ENCODE assay signal across 9 cellular contexts in the genomic region with DNA sequence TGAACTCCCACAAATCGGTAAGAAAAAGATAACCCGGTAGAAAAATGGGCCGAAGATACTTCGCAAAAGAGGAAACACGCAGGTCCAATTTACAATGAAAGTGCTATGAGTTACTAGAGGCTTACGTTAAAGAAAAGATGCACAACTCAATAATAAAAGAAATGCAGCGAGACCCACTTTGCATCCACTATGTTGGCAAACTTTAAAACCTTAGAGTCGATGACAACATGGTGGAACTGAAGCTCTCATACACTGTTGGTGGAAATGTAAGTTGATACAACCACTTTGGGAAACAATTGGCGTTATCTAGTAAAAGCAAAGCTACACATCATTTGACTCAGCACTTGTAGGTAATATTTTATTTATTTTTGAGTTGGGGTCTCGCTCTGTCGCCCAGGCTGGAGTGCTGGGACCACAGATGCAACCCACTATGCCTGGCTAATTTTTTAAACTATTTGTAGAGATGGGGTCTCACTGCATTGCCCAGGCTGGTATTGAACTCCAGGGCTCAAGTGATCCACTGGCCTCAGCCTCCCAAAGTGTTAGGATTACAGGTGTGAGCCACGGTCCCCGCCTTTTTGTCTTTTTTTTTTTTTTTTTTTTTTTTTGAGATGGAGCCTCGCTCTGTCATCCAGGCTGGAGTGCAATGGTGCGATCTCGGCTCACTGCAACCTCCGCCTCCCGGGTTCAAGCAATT. TPM values are rescaled to one million over a fixed set of nuclear protein-coding genes. Genes with fewer than 3 reads are reported as not detected.
DNase-seq lines count a peak whose midpoint lies in the region; ATAC-seq and TF ChIP-seq lines count a peak whose summit lies in the region.
"Had no signal": no experiment of that assay in that cellular context is flagged by ENCODE, and none has a peak within 500 bp of the region (broad histone marks: within the 10 kb centered on the region; RNA-seq: fewer than 3 reads in every experiment).

No MANE protein-coding gene starts in this region.

- H3K9ac ChIP-seq in SK-N-SH (peak overlapping the region; percentile 93), iPS-20b (ENCODE audit: low read depth, low read length) (peak overlapping the region; percentile 96), subcutaneous abdominal adipose tissue (ENCODE audit: low read length in 5 of 5) (peak overlapping the region in 4 of 5 donors; percentile 88 to 99 (median 90))

- H3K4me3 Mint-ChIP-seq in activated T-helper 1 cell treated with anti-CD3 and anti-CD28 coated beads, Interleukin-12 subunit alpha, Interleukin-12 subunit beta, Interleukin-2, Interleukin-4 antibody, amounts not matched to agents 30 ng/mL and 10 ng/mL and 1 ng/mL, durations not matched to agents 14 hours and 24 hours and 36 hours, result peak overlapping the region; percentile 93

- peak overlapping the region; percentile 100 for H2AFZ ChIP-seq in SK-N-SH (ENCODE audit: low read depth)

- TF ChIP-seq RAD21 in SK-N-SH (IDR thresholded peaks at IDR 0.05; ENCODE audit: low read length), result no peak

- H3K27ac Mint-ChIP-seq in activated T-helper 1 cell treated with anti-CD3 and anti-CD28 coated beads, Interleukin-12 subunit alpha, Interleukin-12 subunit beta, Interleukin-2, Interleukin-4 antibody, amounts not matched to agents 30 ng/mL and 10 ng/mL and 1 ng/mL, durations not matched to agents 14 hours and 24 hours and 36 hours, result peak overlapping the region; percentile 96

- TF ChIP-seq CTCF in SK-N-SH (IDR thresholded peaks at IDR 0.05), result no peak

- H3K27me3 ChIP-seq in SK-N-SH (ENCODE audit: insufficient read depth) (no peaks in the 10 kb centered on the region), iPS-20b (ENCODE audit: insufficient read depth, low read length) (no peaks in the 10 kb centered on the region), subcutaneous abdominal adipose tissue (ENCODE audit: control insufficient read depth in 5 of 5, insufficient read depth in 4 of 5, low read length in 5 of 5) (no peaks in the 10 kb centered on the region)

- H3K9me3 Mint-ChIP-seq in activated T-helper 1 cell treated with anti-CD3 and anti-CD28 coated beads, Interleukin-12 subunit alpha, Interleukin-12 subunit beta, Interleukin-2, Interleukin-4 antibody, amounts not matched to agents 30 ng/mL and 10 ng/mL and 1 ng/mL, durations not matched to agents 14 hours and 24 hours and 36 hours, result no peaks in the 10 kb centered on the region

- H3K27me3 Mint-ChIP-seq in activated T-helper 1 cell treated with anti-CD3 and anti-CD28 coated beads, Interleukin-12 subunit alpha, Interleukin-12 subunit beta, Interleukin-2, Interleukin-4 antibody, amounts not matched to agents 30 ng/mL and 10 ng/mL and 1 ng/mL, durations not matched to agents 14 hours and 24 hours and 36 hours (ENCODE audit: insufficient read depth), result peaks cover 2% of the 10 kb centered on the region

- H3K4me1 ChIP-seq in SK-N-SH (ENCODE audit: control insufficient read depth in 1 of 2, insufficient read depth in 2 of 2, low read depth in 1 of 2, low read length in 1 of 2) (peaks cover 4 to 9% of the 10 kb centered on the region in 2 experiments; a peak in 3 of 4 replicates), iPS-20b (ENCODE audit: insufficient read depth, low read length) (peaks cover 6% of the 10 kb centered on the region), subcutaneous abdominal adipose tissue (ENCODE audit: control insufficient read depth in 5 of 5, insufficient read depth in 5 of 5, low read length in 5 of 5) (peaks cover 7 to 23% (median 20%) of the 10 kb centered on the region in 5 donors)

- ATAC-seq in SK-N-SH treated with all-trans-retinoic acid at 6 μM for 48 hours, result no peak

- no peaks in the 10 kb centered on the region for H4K20me1 ChIP-seq in SK-N-SH (ENCODE audit: insufficient read depth)

- DNase-seq in SK-N-SH (no peak), HK-2 (ENCODE audit: unreplicated experiment) (no peak), NCI-H1105 (lab: John Stamatoyannopoulos, UW) (no peak), amygdala (lab: John Stamatoyannopoulos, UW) (no peak)
- DNase-seq in activated T-helper 1 cell treated with anti-CD3 and anti-CD28 coated beads, Interleukin-12 subunit alpha, Interleukin-12 subunit beta, Interleukin-2, Interleukin-4 antibody, amounts not matched to agents 30 ng/mL and 10 ng/mL and 1 ng/mL, durations not matched to agents 14 hours and 24 hours and 36 hours (ENCODE audit: low spot score), result no peak

- H3K9me3 ChIP-seq in SK-N-SH (no peaks in the 10 kb centered on the region), iPS-20b (ENCODE audit: insufficient read depth, low read depth, low read length) (no peaks in the 10 kb centered on the region), subcutaneous abdominal adipose tissue (ENCODE audit: control insufficient read depth in 5 of 5, low read length in 5 of 5) (no peaks in the 10 kb centered on the region)

- H3K79me2 ChIP-seq in SK-N-SH (ENCODE audit: insufficient read depth), result peaks cover 28% of the 10 kb centered on the region

- peak overlapping the region; percentile 92 for H3K4me2 ChIP-seq in SK-N-SH

- no peaks in the 10 kb centered on the region for H3K9me2 ChIP-seq in SK-N-SH

- H3K36me3 ChIP-seq in SK-N-SH (replicated peaks in 1 of 2; ENCODE audit: control insufficient read depth in 1 of 2, insufficient read depth in 2 of 2, low read length in 1 of 2) (peaks cover 9 to 10% of the 10 kb centered on the region in 2 experiments), iPS-20b (ENCODE audit: insufficient read depth, low read depth, low read length) (peaks cover 11% of the 10 kb centered on the region), subcutaneous abdominal adipose tissue (ENCODE audit: control insufficient read depth in 5 of 5, insufficient read depth in 5 of 5, low read length in 5 of 5) (peaks cover 0 to 18% (median 11%) of the 10 kb centered on the region in 5 donors)

- no peaks in the 10 kb centered on the region for H3F3A ChIP-seq in SK-N-SH (replicated peaks; ENCODE audit: insufficient read depth)

- intact Hi-C loops in activated T-helper 1 cell treated with anti-CD3 and anti-CD28 coated beads, Interleukin-12 subunit alpha, Interleukin-12 subunit beta, Interleukin-2, Interleukin-4 antibody, amounts not matched to agents 30 ng/mL and 10 ng/mL and 1 ng/mL, durations not matched to agents 14 hours and 24 hours and 36 hours (cut with micrococcal nuclease), result loop anchor here (1.0 to 5.0 kb wide), 3 partner anchors 11 to 594 kb away; partner anchors contain the start of genes GPN2, NUDC and UBXN11

- no peak for TF ChIP-seq EP300 in SK-N-SH (IDR thresholded peaks at IDR 0.05; ENCODE audit: borderline replicate concordance in 1 of 2, low read depth in 1 of 2, low read length in 1 of 2)

- H3K27ac ChIP-seq in SK-N-SH (ENCODE audit: low read depth in 2 of 2, low read length in 1 of 2), result peak overlapping the region; percentile 68 to 80; a peak in 3 of 4 replicates
- H3K27ac ChIP-seq in iPS-20b (ENCODE audit: low read length), result peak overlapping the region; percentile 74
- H3K27ac ChIP-seq in subcutaneous abdominal adipose tissue (ENCODE audit: low read depth, low read length), result peak overlapping the region; percentile 82

- H3K4me1 Mint-ChIP-seq in activated T-helper 1 cell treated with anti-CD3 and anti-CD28 coated beads, Interleukin-12 subunit alpha, Interleukin-12 subunit beta, Interleukin-2, Interleukin-4 antibody, amounts not matched to agents 30 ng/mL and 10 ng/mL and 1 ng/mL, durations not matched to agents 14 hours and 24 hours and 36 hours (ENCODE audit: low read depth), result peaks cover 27% of the 10 kb centered on the region

- CTCF ChIA-PET in SK-N-SH (lab: Yijun Ruan, JAX), result interaction anchor here (0.6 to 2.3 kb wide), 6 partner anchors 12 to 97 kb away, joined by 3 to 7 read pairs (median 3); partner anchors contain the start of genes GPN2 and ZDHHC18

- peaks cover 5% of the 10 kb centered on the region for H3K36me3 Mint-ChIP-seq in activated T-helper 1 cell treated with anti-CD3 and anti-CD28 coated beads, Interleukin-12 subunit alpha, Interleukin-12 subunit beta, Interleukin-2, Interleukin-4 antibody, amounts not matched to agents 30 ng/mL and 10 ng/mL and 1 ng/mL, durations not matched to agents 14 hours and 24 hours and 36 hours (ENCODE audit: low read depth)

- POLR2A ChIA-PET in SK-N-SH (lab: Yijun Ruan, JAX), result interaction anchor here (0.6 to 1.8 kb wide), 6 partner anchors 10 to 401 kb away, joined by 3 to 17 read pairs (median 6); partner anchors contain the start of genes GPN2 and NUDC

- H3K4me3 ChIP-seq in SK-N-SH (ENCODE audit: low read depth in 2 of 2, low read length in 1 of 2), result peak overlapping the region; percentile 84 to 97
- H3K4me3 ChIP-seq in iPS-20b (ENCODE audit: low read length), result peak overlapping the region; percentile 93
- H3K4me3 ChIP-seq in subcutaneous abdominal adipose tissue (ENCODE audit: low read depth in 1 of 5, low read length in 5 of 5), result peak overlapping the region; percentile 79 to 98 (median 86)

- WGBS in SK-N-SH (ENCODE audit: low lambda C conversion rate), result 64% methylated on average over 18 of the region's 18 CpGs

RNA-seq across cellular contexts. Expression of gene GPATCH3, which starts 0.7 kb away (rescaled TPM):
- 9.1 and 11.1 TPM in 2 replicates for polyA plus RNA-seq in SK-N-SH (2012; rRNA removed)
- 6.8 and 7.1 TPM in 2 replicates for polyA plus RNA-seq in SK-N-SH (2012; cell fraction: cytosol; rRNA removed)
- polyA plus RNA-seq in SK-N-SH (2012; cell fraction: nucleus; rRNA removed), result 19.0 and 21.5 TPM in 2 replicates
- 15.6 and 15.7 TPM in 2 replicates for total RNA-seq in activated T-helper 1 cell treated with anti-CD3 and anti-CD28 coated beads, Interleukin-12 subunit alpha, Interleukin-12 subunit beta, Interleukin-2, Interleukin-4 antibody, amounts not matched to agents 30 ng/mL and 10 ng/mL and 1 ng/mL, durations not matched to agents 14 hours and 24 hours and 36 hours

RNA-seq across cellular contexts. Expression of gene GPN2, which starts 10.9 kb away (rescaled TPM):
- polyA plus RNA-seq in SK-N-SH (2012; rRNA removed), result 20.6 and 24.0 TPM in 2 replicates
- polyA plus RNA-seq in SK-N-SH (2012; cell fraction: cytosol; rRNA removed), result 12.4 and 12.8 TPM in 2 replicates
- 52.1 and 56.1 TPM in 2 replicates for polyA plus RNA-seq in SK-N-SH (2012; cell fraction: nucleus; rRNA removed)
- total RNA-seq in activated T-helper 1 cell treated with anti-CD3 and anti-CD28 coated beads, Interleukin-12 subunit alpha, Interleukin-12 subunit beta, Interleukin-2, Interleukin-4 antibody, amounts not matched to agents 30 ng/mL and 10 ng/mL and 1 ng/mL, durations not matched to agents 14 hours and 24 hours and 36 hours, result 46.4 and 51.9 TPM in 2 replicates

RNA-seq across cellular contexts. Expression of gene NR0B2, which starts 12.8 kb away (rescaled TPM):
- polyA plus RNA-seq in SK-N-SH (2012; rRNA removed), result not detected in 2 replicates
- 0.03 TPM in 1 of 2 replicates, not detected in the other for polyA plus RNA-seq in SK-N-SH (2012; cell fraction: cytosol; rRNA removed)
- 0.06 and 0.09 TPM in 2 replicates for polyA plus RNA-seq in SK-N-SH (2012; cell fraction: nucleus; rRNA removed)
- not detected in 2 replicates for total RNA-seq in activated T-helper 1 cell treated with anti-CD3 and anti-CD28 coated beads, Interleukin-12 subunit alpha, Interleukin-12 subunit beta, Interleukin-2, Interleukin-4 antibody, amounts not matched to agents 30 ng/mL and 10 ng/mL and 1 ng/mL, durations not matched to agents 14 hours and 24 hours and 36 hours
- total RNA-seq: myocyte had no signal

RNA-seq across cellular contexts. Expression of gene NUDC, which starts 20.6 kb away (rescaled TPM):
- 96.2 and 153 TPM in 2 replicates for polyA plus RNA-seq in SK-N-SH (2012; rRNA removed)
- 144 and 146 TPM in 2 replicates for polyA plus RNA-seq in SK-N-SH (2012; cell fraction: cytosol; rRNA removed)
- polyA plus RNA-seq in SK-N-SH (2012; cell fraction: nucleus; rRNA removed), result 71.1 and 79.5 TPM in 2 replicates
- 151 and 152 TPM in 2 replicates for total RNA-seq in activated T-helper 1 cell treated with anti-CD3 and anti-CD28 coated beads, Interleukin-12 subunit alpha, Interleukin-12 subunit beta, Interleukin-2, Interleukin-4 antibody, amounts not matched to agents 30 ng/mL and 10 ng/mL and 1 ng/mL, durations not matched to agents 14 hours and 24 hours and 36 hours

RNA-seq across cellular contexts. Expression of gene SFN, which starts 38.0 kb away (rescaled TPM):
- polyA plus RNA-seq in SK-N-SH (2012; rRNA removed), result 0.18 and 0.23 TPM in 2 replicates
- polyA plus RNA-seq in SK-N-SH (2012; cell fraction: cytosol; rRNA removed), result 0.03 and 0.06 TPM in 2 replicates
- polyA plus RNA-seq in SK-N-SH (2012; cell fraction: nucleus; rRNA removed), result 1.1 and 1.3 TPM in 2 replicates
- total RNA-seq in activated T-helper 1 cell treated with anti-CD3 and anti-CD28 coated beads, Interleukin-12 subunit alpha, Interleukin-12 subunit beta, Interleukin-2, Interleukin-4 antibody, amounts not matched to agents 30 ng/mL and 10 ng/mL and 1 ng/mL, durations not matched to agents 14 hours and 24 hours and 36 hours, result 0.47 and 0.78 TPM in 2 replicates
- total RNA-seq: myocyte had no signal
